ENCODE assay signal across 1 cellular context in the genomic region with DNA sequence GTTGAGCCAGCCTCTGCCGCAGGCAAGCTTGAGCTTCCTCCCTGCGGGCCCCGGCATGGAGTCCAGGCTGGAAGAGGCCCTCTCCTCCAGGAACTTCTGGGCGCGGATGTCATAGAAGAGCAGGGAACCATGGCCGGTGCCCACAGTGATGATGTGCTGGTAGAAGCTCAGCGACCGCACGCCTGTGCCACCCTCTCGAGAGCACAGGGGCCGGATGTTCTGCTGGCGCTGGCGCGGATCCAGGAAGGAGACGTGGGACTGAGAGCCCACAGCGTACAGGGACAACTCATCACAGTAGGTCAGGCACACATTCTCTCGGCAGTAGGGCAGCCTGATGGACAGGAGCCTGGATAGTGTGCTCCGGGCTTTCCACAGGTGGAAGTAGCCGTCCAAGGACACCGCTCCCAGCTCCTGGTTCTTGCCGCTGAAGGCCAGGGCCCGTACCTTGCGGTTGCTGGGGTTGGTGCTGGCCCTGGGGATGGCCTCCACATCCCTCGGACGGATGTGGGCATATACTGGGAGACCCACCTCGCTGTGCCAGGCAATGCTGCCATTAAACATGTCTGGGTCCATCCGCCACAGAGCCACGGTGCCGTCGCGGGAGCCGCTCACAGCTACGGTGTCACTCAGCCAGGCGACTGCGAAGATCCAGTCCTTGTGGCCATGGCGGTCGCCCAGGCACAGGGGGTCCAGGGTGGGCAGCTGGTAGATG.
TF ChIP-seq lines count a peak whose summit lies in the region.

No MANE protein-coding gene starts in this region.

TF ChIP-seq in WTC11, 78 proteins besides CTCF, POLR2A, EP300 and RAD21 (continued from another document):
- TF ChIP-seq CBFB (CRISPR knock-in tag; IDR thresholded peaks at IDR 0.05; ENCODE audit: low read depth) (no peak), ZNF232 (CRISPR knock-in tag; IDR thresholded peaks at IDR 0.05) (no peak), TEAD1 (CRISPR knock-in tag; IDR thresholded peaks at IDR 0.05) (no peak), JAZF1 (CRISPR knock-in tag; IDR thresholded peaks at IDR 0.05) (no peak), SOX15 (CRISPR knock-in tag; IDR thresholded peaks at IDR 0.05) (no peak), NFYB (CRISPR knock-in tag; conservative IDR thresholded peaks at IDR 0.05; ENCODE audit: low read depth) (no peak)
- TF ChIP-seq, protein P1, sequence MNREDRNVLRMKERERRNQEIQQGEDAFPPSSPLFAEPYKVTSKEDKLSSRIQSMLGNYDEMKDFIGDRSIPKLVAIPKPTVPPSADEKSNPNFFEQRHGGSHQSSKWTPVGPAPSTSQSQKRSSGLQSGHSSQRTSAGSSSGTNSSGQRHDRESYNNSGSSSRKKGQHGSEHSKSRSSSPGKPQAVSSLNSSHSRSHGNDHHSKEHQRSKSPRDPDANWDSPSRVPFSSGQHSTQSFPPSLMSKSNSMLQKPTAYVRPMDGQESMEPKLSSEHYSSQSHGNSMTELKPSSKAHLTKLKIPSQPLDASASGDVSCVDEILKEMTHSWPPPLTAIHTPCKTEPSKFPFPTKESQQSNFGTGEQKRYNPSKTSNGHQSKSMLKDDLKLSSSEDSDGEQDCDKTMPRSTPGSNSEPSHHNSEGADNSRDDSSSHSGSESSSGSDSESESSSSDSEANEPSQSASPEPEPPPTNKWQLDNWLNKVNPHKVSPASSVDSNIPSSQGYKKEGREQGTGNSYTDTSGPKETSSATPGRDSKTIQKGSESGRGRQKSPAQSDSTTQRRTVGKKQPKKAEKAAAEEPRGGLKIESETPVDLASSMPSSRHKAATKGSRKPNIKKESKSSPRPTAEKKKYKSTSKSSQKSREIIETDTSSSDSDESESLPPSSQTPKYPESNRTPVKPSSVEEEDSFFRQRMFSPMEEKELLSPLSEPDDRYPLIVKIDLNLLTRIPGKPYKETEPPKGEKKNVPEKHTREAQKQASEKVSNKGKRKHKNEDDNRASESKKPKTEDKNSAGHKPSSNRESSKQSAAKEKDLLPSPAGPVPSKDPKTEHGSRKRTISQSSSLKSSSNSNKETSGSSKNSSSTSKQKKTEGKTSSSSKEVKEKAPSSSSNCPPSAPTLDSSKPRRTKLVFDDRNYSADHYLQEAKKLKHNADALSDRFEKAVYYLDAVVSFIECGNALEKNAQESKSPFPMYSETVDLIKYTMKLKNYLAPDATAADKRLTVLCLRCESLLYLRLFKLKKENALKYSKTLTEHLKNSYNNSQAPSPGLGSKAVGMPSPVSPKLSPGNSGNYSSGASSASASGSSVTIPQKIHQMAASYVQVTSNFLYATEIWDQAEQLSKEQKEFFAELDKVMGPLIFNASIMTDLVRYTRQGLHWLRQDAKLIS (CRISPR knock-in tag; IDR thresholded peaks at IDR 0.05; ENCODE audit: borderline replicate concordance) = no peak
